ENCODE assay signal across 18 cellular contexts in genomic region chr2:134774074-134774742, GRCh38. TPM values are rescaled to one million over a fixed set of nuclear protein-coding genes. Genes with fewer than 3 reads are reported as not detected.
A peak's percentile ranks its signal among the peaks of the same experiment; 100 is the strongest.
DNase-seq lines count a peak whose midpoint lies in the region; ATAC-seq and TF ChIP-seq lines count a peak whose summit lies in the region.
"Had no signal": no experiment of that assay in that cellular context is flagged by ENCODE, and none has a peak within 500 bp of the region (broad histone marks: within the 10 kb centered on the region; RNA-seq: fewer than 3 reads in every experiment).

No MANE protein-coding gene starts in this region.

- no peak overlapping the region for H2AK5ac ChIP-seq in neuronal stem cell (ENCODE audit: low read depth, low read length)

- no peak overlapping the region for H3K4me2 ChIP-seq in neuronal stem cell (ENCODE audit: insufficient read depth, low read length, poor library complexity, severe bottlenecking)
- H3K4me2 ChIP-seq: KMS-11 had no signal

- peaks cover 10% of the 10 kb centered on the region for H3K27me3 Mint-ChIP-seq in HFFc6 (ENCODE audit: insufficient read depth)
- H3K27me3 Mint-ChIP-seq: stimulated activated memory B cell treated with anti-CD40 and anti-IgM and Interleukin-4, amounts not matched to agents 10 μg/mL and 1 μg/mL and 100 μg/mL, for 72 hours had no signal

- no peak overlapping the region for H4K8ac ChIP-seq in neuronal stem cell (ENCODE audit: low read depth, low read length)

- H3K79me1 ChIP-seq in neuronal stem cell (ENCODE audit: low read depth, low read length): no peaks in the 10 kb centered on the region

- TF ChIP-seq POLR2A in esophagus muscularis mucosa (IDR thresholded peaks at IDR 0.05; ENCODE audit: low read depth): no peak

- peak overlapping the region; percentile 55 for H3K4me3 Mint-ChIP-seq in HFFc6
- H3K4me3 Mint-ChIP-seq: nephron; stimulated activated memory B cell treated with anti-CD40 and anti-IgM and Interleukin-4, amounts not matched to agents 10 μg/mL and 1 μg/mL and 100 μg/mL, for 72 hours had no signal

- 71% methylated on average over 5 of the region's 5 CpGs for WGBS in esophagus muscularis mucosa
- WGBS in neuronal stem cell (ENCODE audit: extremely low coverage in 2 of 2, insufficient read length in 2 of 2, insufficient replicate concordance in 1 of 2), 2 donors: no CpG with 5 or more reads among the region's 5 CpGs

- no peak for ATAC-seq in HG02763 (IDR thresholded peaks at IDR 0.05; ENCODE audit: unreplicated experiment)
- ATAC-seq: gastroesophageal sphincter, sciatic nerve had no signal

- H3K18ac ChIP-seq in neuronal stem cell (ENCODE audit: low read length): no peak overlapping the region

- intact Hi-C loops in esophagus muscularis mucosa (cut with DNase I): no loop called here

- H3K36me3 ChIP-seq in esophagus muscularis mucosa (no peaks in the 10 kb centered on the region), neuronal stem cell (replicated peaks in 1 of 2; ENCODE audit: control insufficient read depth in 2 of 2, insufficient read depth in 2 of 2, low read length in 2 of 2) (no peaks in the 10 kb centered on the region)
- H3K36me3 ChIP-seq: gastroesophageal sphincter had no signal

- no peak overlapping the region for H3K4me3 ChIP-seq in esophagus muscularis mucosa
- no peak overlapping the region for H3K4me3 ChIP-seq in neuronal stem cell (ENCODE audit: low read length in 2 of 2)
- H3K4me3 ChIP-seq: gastroesophageal sphincter had no signal

- H3K27me3 ChIP-seq in esophagus muscularis mucosa: no peaks in the 10 kb centered on the region
- H3K27me3 ChIP-seq in neuronal stem cell (ENCODE audit: control insufficient read depth in 3 of 3, insufficient read depth in 3 of 3, low read depth in 1 of 3, low read length in 3 of 3): peaks cover 0 to 6% (median 0%) of the 10 kb centered on the region in 3 experiments
- H3K27me3 ChIP-seq: gastroesophageal sphincter had no signal

- H2BK15ac ChIP-seq in neuronal stem cell (ENCODE audit: low read length): peak overlapping the region; percentile 3

- H3K9me3 Mint-ChIP-seq in HFFc6: no peaks in the 10 kb centered on the region
- H3K9me3 Mint-ChIP-seq: nephron; stimulated activated memory B cell treated with anti-CD40 and anti-IgM and Interleukin-4, amounts not matched to agents 10 μg/mL and 1 μg/mL and 100 μg/mL, for 72 hours had no signal

- H3K4me1 ChIP-seq in esophagus muscularis mucosa (peaks cover 0 to 13% (median 0%) of the 10 kb centered on the region in 4 donors), neuronal stem cell (ENCODE audit: control insufficient read depth in 2 of 2, insufficient read depth in 1 of 2, low read depth in 1 of 2, low read length in 2 of 2) (peaks cover 8 to 30% of the 10 kb centered on the region in 2 donors)
- H3K4me1 ChIP-seq: gastroesophageal sphincter had no signal

- H3K4ac ChIP-seq in neuronal stem cell (ENCODE audit: low read length): no peak overlapping the region

- no peak for TF ChIP-seq CTCF in HFFc6 (IDR thresholded peaks at IDR 0.05)
- no peak for TF ChIP-seq CTCF in esophagus muscularis mucosa (IDR thresholded peaks at IDR 0.05)

- no peak overlapping the region for H2BK5ac ChIP-seq in neuronal stem cell (ENCODE audit: low read length)

- H2BK120ac ChIP-seq in neuronal stem cell (ENCODE audit: low read depth, low read length): no peak overlapping the region

- peaks cover 26% of the 10 kb centered on the region for H3K4me1 Mint-ChIP-seq in HFFc6 (ENCODE audit: low read depth)

- H3K9me3 ChIP-seq in esophagus muscularis mucosa (no peaks in the 10 kb centered on the region), neuronal stem cell (replicated peaks in 1 of 2; ENCODE audit: control insufficient read depth in 2 of 2, insufficient read depth in 1 of 2, low read depth in 1 of 2, low read length in 2 of 2) (no peaks in the 10 kb centered on the region)
- H3K9me3 ChIP-seq: gastroesophageal sphincter had no signal

- H2AFZ ChIP-seq in neuronal stem cell (ENCODE audit: low read length): peak overlapping the region; percentile 68

- peak overlapping the region; percentile 53 for H3K27ac Mint-ChIP-seq in HFFc6
- H3K27ac Mint-ChIP-seq: nephron; stimulated activated memory B cell treated with anti-CD40 and anti-IgM and Interleukin-4, amounts not matched to agents 10 μg/mL and 1 μg/mL and 100 μg/mL, for 72 hours had no signal

- no peak overlapping the region for H3K9ac ChIP-seq in neuronal stem cell (ENCODE audit: low read depth, low read length, poor library complexity)
- H3K9ac ChIP-seq: KMS-11 had no signal

- no peaks in the 10 kb centered on the region for H3K36me3 Mint-ChIP-seq in HFFc6 (ENCODE audit: low read depth)
- H3K36me3 Mint-ChIP-seq: stimulated activated memory B cell treated with anti-CD40 and anti-IgM and Interleukin-4, amounts not matched to agents 10 μg/mL and 1 μg/mL and 100 μg/mL, for 72 hours had no signal

- no peak overlapping the region for H3K14ac ChIP-seq in neuronal stem cell (ENCODE audit: low read length)

- H2BK12ac ChIP-seq in neuronal stem cell (ENCODE audit: low read length): no peak overlapping the region

- H3K23ac ChIP-seq in neuronal stem cell (ENCODE audit: low read depth, low read length, poor library complexity): no peak overlapping the region

- no peak overlapping the region for H3K27ac ChIP-seq in esophagus muscularis mucosa (replicated peaks in 1 of 4)
- H3K27ac ChIP-seq in neuronal stem cell (replicated peaks; ENCODE audit: low read length): peak overlapping the region; percentile 72
- H3K27ac ChIP-seq: C4-2B, gastroesophageal sphincter, KMS-11 had no signal

- peak; percentile 8 for DNase-seq in HFFc6
- DNase-seq in RPMI7951 (ENCODE audit: low read depth): peak; percentile 64
- peak; percentile 75 for DNase-seq in esophagus muscularis mucosa (ENCODE audit: extremely low spot score)
- no peak for DNase-seq in neuronal stem cell (ENCODE audit: low spot score)
- no peak for DNase-seq in RPMI8226
- DNase-seq in glomerular visceral epithelial cell (ENCODE audit: extremely low spot score): no peak
- DNase-seq: activated CD4-positive, alpha-beta T cell treated with anti-CD3 and anti-CD28 coated beads, Interleukin-2, amount 50 U/mL, for 48 hours; aorta; effector CD8-positive, alpha-beta T cell; GDM1; NCI-H1930 had no signal

- TF ChIP-seq EP300 in esophagus muscularis mucosa (IDR thresholded peaks at IDR 0.05): no peak

- no peak overlapping the region for H4K91ac ChIP-seq in neuronal stem cell (ENCODE audit: low read depth, low read length, poor library complexity)

RNA-seq across cellular contexts. Expression of gene TMEM163, which starts 55.4 kb away (rescaled TPM):
- not detected for total RNA-seq in HFFc6 (2021; fragmentation: NEBNext Ultra II Directional; extraction: Animal tissue kit (Norgen Biotek cat#: 25700))
- 10.3 and 10.7 TPM in 2 replicates for total RNA-seq in RPMI7951 (2014; rRNA removed; shearing (Covaris generic))
- 1 to 10 TPM in 3 of 4 donors, under 1 TPM in 1; 0.42 to 1.3 (median 1.1) TPM for total RNA-seq in esophagus muscularis mucosa
- polyA plus RNA-seq in neuronal stem cell (2013, experiment 1 of 2): 8.5 TPM
- 8.8 TPM for polyA plus RNA-seq in neuronal stem cell (2013, experiment 2 of 2)

Comparison
In these comparisons a context has a peak if more than half of its experiments do, and no peak if none do; other contexts are left out.
1. DNase-seq: peak in HFFc6 (single experiment), RPMI7951 (single experiment) and esophagus muscularis mucosa (single experiment); none in neuronal stem cell (single experiment), RPMI8226 (single experiment) and glomerular visceral epithelial cell (single experiment).